Comparison of ENCODE assay signal across 1 cellular context in the genomic region with DNA sequence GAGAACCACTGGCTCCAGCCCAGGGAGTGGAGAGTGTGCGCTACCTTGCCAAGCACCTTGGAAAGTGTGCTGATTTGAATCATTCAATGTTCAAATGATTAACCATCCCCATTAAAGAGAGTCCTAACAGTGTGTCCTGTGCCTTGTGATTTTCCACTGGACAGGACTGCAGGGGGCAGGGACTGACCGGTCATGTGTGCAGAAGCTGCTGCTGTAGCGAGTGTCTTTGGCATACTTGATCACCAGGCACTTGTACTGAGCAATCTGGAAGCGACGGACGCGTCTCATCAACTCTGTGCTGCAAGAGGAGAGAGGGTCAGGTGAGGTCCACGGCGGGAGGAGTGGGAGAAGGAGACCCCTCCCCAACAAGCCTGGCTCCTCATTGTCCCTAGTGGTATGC.
TF ChIP-seq lines count a peak whose summit lies in the region.

No MANE protein-coding gene starts in this region.

TF ChIP-seq in SK-N-SH treated with all-trans-retinoic acid at 6 μM for 48 hours, 23 proteins besides CTCF, POLR2A, EP300 and RAD21 (continued from another document):
- TF ChIP-seq, protein P1, sequence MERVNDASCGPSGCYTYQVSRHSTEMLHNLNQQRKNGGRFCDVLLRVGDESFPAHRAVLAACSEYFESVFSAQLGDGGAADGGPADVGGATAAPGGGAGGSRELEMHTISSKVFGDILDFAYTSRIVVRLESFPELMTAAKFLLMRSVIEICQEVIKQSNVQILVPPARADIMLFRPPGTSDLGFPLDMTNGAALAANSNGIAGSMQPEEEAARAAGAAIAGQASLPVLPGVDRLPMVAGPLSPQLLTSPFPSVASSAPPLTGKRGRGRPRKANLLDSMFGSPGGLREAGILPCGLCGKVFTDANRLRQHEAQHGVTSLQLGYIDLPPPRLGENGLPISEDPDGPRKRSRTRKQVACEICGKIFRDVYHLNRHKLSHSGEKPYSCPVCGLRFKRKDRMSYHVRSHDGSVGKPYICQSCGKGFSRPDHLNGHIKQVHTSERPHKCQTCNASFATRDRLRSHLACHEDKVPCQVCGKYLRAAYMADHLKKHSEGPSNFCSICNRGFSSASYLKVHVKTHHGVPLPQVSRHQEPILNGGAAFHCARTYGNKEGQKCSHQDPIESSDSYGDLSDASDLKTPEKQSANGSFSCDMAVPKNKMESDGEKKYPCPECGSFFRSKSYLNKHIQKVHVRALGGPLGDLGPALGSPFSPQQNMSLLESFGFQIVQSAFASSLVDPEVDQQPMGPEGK (CRISPR knock-in tag; IDR thresholded peaks at IDR 0.05; ENCODE audit: borderline replicate concordance), result no peak
- no peak for TF ChIP-seq ARNTL (CRISPR knock-in tag; IDR thresholded peaks at IDR 0.05; ENCODE audit: borderline replicate concordance, low read depth)
- TF ChIP-seq ZNF70 (CRISPR knock-in tag; IDR thresholded peaks at IDR 0.05), result no peak
- no peak for TF ChIP-seq CSDC2 (CRISPR knock-in tag; IDR thresholded peaks at IDR 0.05)
- no peak for TF ChIP-seq ZFP30 (CRISPR knock-in tag; IDR thresholded peaks at IDR 0.05)
- no peak for TF ChIP-seq RARB (CRISPR knock-in tag; IDR thresholded peaks at IDR 0.05)
- no peak for TF ChIP-seq TCF4 (CRISPR knock-in tag; IDR thresholded peaks at IDR 0.05; ENCODE audit: borderline replicate concordance)
- no peak for TF ChIP-seq ZNF8 (CRISPR knock-in tag; IDR thresholded peaks at IDR 0.05)
- TF ChIP-seq ZNF565 (CRISPR knock-in tag; conservative IDR thresholded peaks at IDR 0.05; ENCODE audit: low read depth), result no peak
- no peak for TF ChIP-seq ZFP3 (CRISPR knock-in tag; IDR thresholded peaks at IDR 0.05)
- TF ChIP-seq, protein P2, sequence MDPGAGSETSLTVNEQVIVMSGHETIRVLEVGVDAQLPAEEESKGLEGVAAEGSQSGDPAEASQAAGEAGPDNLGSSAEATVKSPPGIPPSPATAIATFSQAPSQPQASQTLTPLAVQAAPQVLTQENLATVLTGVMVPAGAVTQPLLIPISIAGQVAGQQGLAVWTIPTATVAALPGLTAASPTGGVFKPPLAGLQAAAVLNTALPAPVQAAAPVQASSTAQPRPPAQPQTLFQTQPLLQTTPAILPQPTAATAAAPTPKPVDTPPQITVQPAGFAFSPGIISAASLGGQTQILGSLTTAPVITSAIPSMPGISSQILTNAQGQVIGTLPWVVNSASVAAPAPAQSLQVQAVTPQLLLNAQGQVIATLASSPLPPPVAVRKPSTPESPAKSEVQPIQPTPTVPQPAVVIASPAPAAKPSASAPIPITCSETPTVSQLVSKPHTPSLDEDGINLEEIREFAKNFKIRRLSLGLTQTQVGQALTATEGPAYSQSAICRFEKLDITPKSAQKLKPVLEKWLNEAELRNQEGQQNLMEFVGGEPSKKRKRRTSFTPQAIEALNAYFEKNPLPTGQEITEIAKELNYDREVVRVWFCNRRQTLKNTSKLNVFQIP (CRISPR knock-in tag; IDR thresholded peaks at IDR 0.05; ENCODE audit: borderline replicate concordance, low read depth), result no peak
- TF ChIP-seq, protein P3, sequence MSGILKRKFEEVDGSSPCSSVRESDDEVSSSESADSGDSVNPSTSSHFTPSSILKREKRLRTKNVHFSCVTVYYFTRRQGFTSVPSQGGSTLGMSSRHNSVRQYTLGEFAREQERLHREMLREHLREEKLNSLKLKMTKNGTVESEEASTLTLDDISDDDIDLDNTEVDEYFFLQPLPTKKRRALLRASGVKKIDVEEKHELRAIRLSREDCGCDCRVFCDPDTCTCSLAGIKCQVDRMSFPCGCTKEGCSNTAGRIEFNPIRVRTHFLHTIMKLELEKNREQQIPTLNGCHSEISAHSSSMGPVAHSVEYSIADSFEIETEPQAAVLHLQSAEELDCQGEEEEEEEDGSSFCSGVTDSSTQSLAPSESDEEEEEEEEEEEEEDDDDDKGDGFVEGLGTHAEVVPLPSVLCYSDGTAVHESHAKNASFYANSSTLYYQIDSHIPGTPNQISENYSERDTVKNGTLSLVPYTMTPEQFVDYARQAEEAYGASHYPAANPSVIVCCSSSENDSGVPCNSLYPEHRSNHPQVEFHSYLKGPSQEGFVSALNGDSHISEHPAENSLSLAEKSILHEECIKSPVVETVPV (CRISPR knock-in tag; IDR thresholded peaks at IDR 0.05), result no peak
- TF ChIP-seq GLIS3 (CRISPR knock-in tag; IDR thresholded peaks at IDR 0.05), result no peak
